Comparison of ENCODE assay signal across 8 cellular contexts in the genomic region with DNA sequence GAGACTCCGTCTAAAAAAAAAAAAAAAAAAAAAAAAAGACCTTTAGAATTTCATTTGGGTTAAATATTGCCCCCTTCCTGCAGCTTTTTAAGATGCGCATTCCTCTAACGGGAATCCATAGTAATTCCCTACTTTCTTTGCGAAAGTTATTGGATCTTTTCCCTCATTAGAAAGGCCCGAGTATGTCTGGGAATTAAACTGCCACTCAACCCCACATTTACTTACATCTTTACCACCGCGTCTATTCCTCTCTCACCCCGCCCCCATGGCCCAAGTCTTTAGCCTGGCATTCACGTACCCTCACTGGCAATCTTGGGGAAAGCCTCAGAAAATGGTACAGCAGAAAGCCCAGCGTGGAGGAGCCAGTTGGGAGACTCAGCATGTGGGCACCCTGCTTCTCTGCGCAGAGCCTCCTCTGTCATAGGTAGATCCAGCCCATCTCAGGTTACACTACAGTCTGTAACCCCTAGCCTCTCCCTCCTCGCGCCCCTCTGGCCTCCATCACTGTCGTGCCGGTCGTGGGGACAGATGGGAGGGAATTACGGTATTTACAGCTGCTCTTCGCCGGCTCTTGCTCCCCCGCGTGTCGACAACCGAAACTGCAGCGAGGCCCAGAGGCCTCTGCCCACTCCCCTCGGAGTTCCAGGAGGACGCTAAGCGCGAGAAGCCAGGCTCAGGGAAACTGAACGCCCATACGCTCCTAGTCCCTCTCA. TPM values are rescaled to one million over a fixed set of nuclear protein-coding genes. Genes with fewer than 3 reads are reported as not detected.
DNase-seq lines count a peak whose midpoint lies in the region; ATAC-seq and TF ChIP-seq lines count a peak whose summit lies in the region.

No MANE protein-coding gene starts in this region.

- H3K9me3 ChIP-seq in smooth muscle cell (replicated peaks; ENCODE audit: low read depth): no peaks in the 10 kb centered on the region

- no peaks in the 10 kb centered on the region for H3K9me3 Mint-ChIP-seq in activated B cell treated with CpG ODN at 0.5 μM for 24 hours
- peaks cover 0 to 3% (median 0%) of the 10 kb centered on the region in 6 donors for H3K9me3 Mint-ChIP-seq in immature natural killer cell

- no peaks in the 10 kb centered on the region for H4K20me1 ChIP-seq in smooth muscle cell (ENCODE audit: low read depth)

- TF ChIP-seq CTCF in activated B cell treated with CpG ODN at 0.5 μM for 24 hours (IDR thresholded peaks at IDR 0.05): peak; percentile 59
- TF ChIP-seq CTCF in cardiac fibroblast (IDR thresholded peaks at IDR 0.05; ENCODE audit: low read depth, low read length): peak; percentile 95
- TF ChIP-seq CTCF in smooth muscle cell (IDR thresholded peaks at IDR 0.05; ENCODE audit: borderline replicate concordance, insufficient read depth, poor library complexity, severe bottlenecking): peak; percentile 78

- H3K4me3 ChIP-seq in cardiac fibroblast (replicated peaks in 1 of 2; ENCODE audit: low read depth in 2 of 2, low read length in 2 of 2): peak overlapping the region; percentile 21 to 39
- peak overlapping the region; percentile 54 for H3K4me3 ChIP-seq in smooth muscle cell

- H2AFZ ChIP-seq in smooth muscle cell (ENCODE audit: low read depth): peak overlapping the region; percentile 83

- peak overlapping the region; percentile 66 for H3K27ac Mint-ChIP-seq in activated B cell treated with CpG ODN at 0.5 μM for 24 hours
- peak overlapping the region; percentile 14 to 81 (median 50) for H3K27ac Mint-ChIP-seq in immature natural killer cell

- no peak overlapping the region for H3K9ac ChIP-seq in smooth muscle cell (ENCODE audit: low read depth)

- H3K36me3 ChIP-seq in smooth muscle cell (ENCODE audit: low read depth): no peaks in the 10 kb centered on the region

- H3K36me3 Mint-ChIP-seq in activated B cell treated with CpG ODN at 0.5 μM for 24 hours (ENCODE audit: low read depth): no peaks in the 10 kb centered on the region
- H3K36me3 Mint-ChIP-seq in immature natural killer cell: peaks cover 0 to 9% (median 0%) of the 10 kb centered on the region in 3 donors

- intact Hi-C loops in activated B cell treated with CpG ODN at 0.5 μM for 24 hours (cut with micrococcal nuclease): loop anchor here (1.0 to 2.0 kb wide), 7 partner anchors 10 to 218 kb away; a partner anchor contains a TSS

- peak; percentile 48 for DNase-seq in GM04504 (ENCODE audit: low read depth)
- peak; percentile 88 for DNase-seq in HuH-7.5 (ENCODE audit: low spot score)
- peak; percentile 78 for DNase-seq in activated B cell treated with CpG ODN at 0.5 μM for 24 hours
- peak; percentile 76 to 79 for DNase-seq in cardiac fibroblast (ENCODE audit: low read depth in 2 of 2)
- DNase-seq in immature natural killer cell: peak; percentile 72 to 78 (median 77)
- peak; percentile 36 for DNase-seq in smooth muscle cell (lab: John Stamatoyannopoulos, UW; ENCODE audit: unreplicated experiment)
- no peak for DNase-seq in A172 (ENCODE audit: low spot score)

- POLR2A ChIA-PET in activated B cell treated with CpG ODN at 0.5 μM for 24 hours (lab: Charles Lee): interaction anchor here (0.5 to 5.9 kb wide), 10 partner anchors 12 to 280 kb away, joined by 3 to 74 read pairs (median 4); a partner anchor contains a TSS

- H3K27me3 ChIP-seq in smooth muscle cell (ENCODE audit: low read depth): no peaks in the 10 kb centered on the region

- H3K27me3 Mint-ChIP-seq in activated B cell treated with CpG ODN at 0.5 μM for 24 hours (peaks cover 2% of the 10 kb centered on the region), immature natural killer cell (ENCODE audit: low read depth in 3 of 3) (peaks cover 2 to 11% (median 8%) of the 10 kb centered on the region in 3 donors)

- WGBS in smooth muscle cell (ENCODE audit: low lambda C conversion rate): 7% methylated on average over 30 of the region's 30 CpGs

- H3K4me3 Mint-ChIP-seq in activated B cell treated with CpG ODN at 0.5 μM for 24 hours: peak overlapping the region; percentile 82
- peak overlapping the region; percentile 67 to 83 (median 78) for H3K4me3 Mint-ChIP-seq in immature natural killer cell

- peak overlapping the region; percentile 91 for H3K4me2 ChIP-seq in smooth muscle cell

- ATAC-seq in activated B cell treated with CpG ODN at 0.5 μM for 24 hours (ENCODE audit: low read depth) (peak; percentile 98), GM18519 (IDR thresholded peaks at IDR 0.05; ENCODE audit: low FRiP score, unreplicated experiment) (no peak)

- CTCF ChIA-PET in activated B cell treated with CpG ODN at 0.5 μM for 24 hours (lab: Charles Lee): interaction anchor here (0.8 to 6.5 kb wide), 17 partner anchors 11 to 219 kb away, joined by 3 to 55 read pairs (median 4); no protein-coding TSS in a partner anchor

- peaks cover 41% of the 10 kb centered on the region for H3K4me1 Mint-ChIP-seq in activated B cell treated with CpG ODN at 0.5 μM for 24 hours
- H3K4me1 Mint-ChIP-seq in immature natural killer cell: peaks cover 40 to 47% of the 10 kb centered on the region in 2 donors

- H3F3A ChIP-seq in smooth muscle cell (ENCODE audit: low read depth): no peaks in the 10 kb centered on the region

- no peaks in the 10 kb centered on the region for H3K79me2 ChIP-seq in smooth muscle cell (ENCODE audit: low read depth)

- H3K27ac ChIP-seq in smooth muscle cell (ENCODE audit: low read depth): peak overlapping the region; percentile 22

- H3K4me1 ChIP-seq in smooth muscle cell (ENCODE audit: low read depth): peaks cover 5% of the 10 kb centered on the region

RNA-seq across cellular contexts. Expression of a gene that starts 6.4 kb away (rescaled TPM):
- total RNA-seq in activated B cell treated with CpG ODN at 0.5 μM for 24 hours (3.7 and 3.9 TPM in 2 replicates), smooth muscle cell (1.3 and 1.7 TPM in 2 replicates)
- polyA plus RNA-seq in immature natural killer cell (1 to 10 TPM; 1.5 to 3.1 (median 2.3) TPM), smooth muscle cell (2.8 and 5.6 TPM in 2 replicates)
- total RNA-seq in A172 (2014; rRNA removed; shearing (Covaris generic)): 5.9 and 15.7 TPM in 2 replicates
